In the genomic region with DNA sequence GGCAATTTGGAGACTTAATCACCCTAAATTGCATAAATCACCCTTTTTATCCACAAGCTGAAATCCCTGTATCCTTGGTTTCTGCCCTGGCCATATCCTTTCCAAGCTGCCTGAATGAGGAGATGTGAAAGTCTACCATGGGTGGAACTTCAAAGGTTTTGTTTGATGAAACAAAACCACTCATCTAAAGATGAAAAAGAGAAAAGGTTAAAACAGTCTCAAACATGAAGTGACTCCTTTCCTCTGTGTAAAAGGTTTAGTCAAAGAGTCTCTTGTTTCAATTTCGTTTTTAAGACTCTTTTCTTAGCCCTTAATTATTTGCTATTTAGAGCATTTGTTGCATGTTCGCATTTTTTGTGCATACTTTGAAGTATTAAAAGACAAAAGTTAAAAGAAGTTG, we compare ENCODE assay signal across 1 cellular context.
TF ChIP-seq lines count a peak whose summit lies in the region.

No MANE protein-coding gene starts in this region.

TF ChIP-seq in HepG2, 621 proteins besides CTCF, POLR2A, EP300 and RAD21:
- TF ChIP-seq, protein P1, sequence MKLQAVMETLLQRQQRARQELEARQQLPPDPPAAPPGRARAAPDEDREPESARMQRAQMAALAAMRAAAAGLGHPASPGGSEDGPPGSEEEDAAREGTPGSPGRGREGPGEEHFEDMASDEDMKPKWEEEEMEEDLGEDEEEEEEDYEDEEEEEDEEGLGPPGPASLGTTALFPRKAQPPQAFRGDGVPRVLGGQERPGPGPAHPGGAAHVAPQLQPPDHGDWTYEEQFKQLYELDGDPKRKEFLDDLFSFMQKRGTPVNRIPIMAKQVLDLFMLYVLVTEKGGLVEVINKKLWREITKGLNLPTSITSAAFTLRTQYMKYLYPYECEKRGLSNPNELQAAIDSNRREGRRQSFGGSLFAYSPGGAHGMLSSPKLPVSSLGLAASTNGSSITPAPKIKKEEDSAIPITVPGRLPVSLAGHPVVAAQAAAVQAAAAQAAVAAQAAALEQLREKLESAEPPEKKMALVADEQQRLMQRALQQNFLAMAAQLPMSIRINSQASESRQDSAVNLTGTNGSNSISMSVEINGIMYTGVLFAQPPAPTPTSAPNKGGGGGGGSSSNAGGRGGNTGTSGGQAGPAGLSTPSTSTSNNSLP (IDR thresholded peaks at IDR 0.05; ENCODE audit: low read depth, low read length), result no peak
- TF ChIP-seq ZNF709 (CRISPR knock-in tag; IDR thresholded peaks at IDR 0.05) (no peak), GZF1 (CRISPR knock-in tag; IDR thresholded peaks at IDR 0.05) (no peak), IRX3 (CRISPR knock-in tag; IDR thresholded peaks at IDR 0.05; ENCODE audit: borderline replicate concordance, low read depth) (no peak), RXRB (CRISPR knock-in tag; IDR thresholded peaks at IDR 0.05; ENCODE audit: borderline replicate concordance) (no peak), KLF12 (CRISPR knock-in tag; IDR thresholded peaks at IDR 0.05; ENCODE audit: borderline replicate concordance) (no peak), ZNF430 (CRISPR knock-in tag; IDR thresholded peaks at IDR 0.05) (no peak), GATAD1 (CRISPR knock-in tag; IDR thresholded peaks at IDR 0.05) (no peak), ZNF510 (CRISPR knock-in tag; IDR thresholded peaks at IDR 0.05; ENCODE audit: low read depth) (no peak)
- TF ChIP-seq, protein P2, sequence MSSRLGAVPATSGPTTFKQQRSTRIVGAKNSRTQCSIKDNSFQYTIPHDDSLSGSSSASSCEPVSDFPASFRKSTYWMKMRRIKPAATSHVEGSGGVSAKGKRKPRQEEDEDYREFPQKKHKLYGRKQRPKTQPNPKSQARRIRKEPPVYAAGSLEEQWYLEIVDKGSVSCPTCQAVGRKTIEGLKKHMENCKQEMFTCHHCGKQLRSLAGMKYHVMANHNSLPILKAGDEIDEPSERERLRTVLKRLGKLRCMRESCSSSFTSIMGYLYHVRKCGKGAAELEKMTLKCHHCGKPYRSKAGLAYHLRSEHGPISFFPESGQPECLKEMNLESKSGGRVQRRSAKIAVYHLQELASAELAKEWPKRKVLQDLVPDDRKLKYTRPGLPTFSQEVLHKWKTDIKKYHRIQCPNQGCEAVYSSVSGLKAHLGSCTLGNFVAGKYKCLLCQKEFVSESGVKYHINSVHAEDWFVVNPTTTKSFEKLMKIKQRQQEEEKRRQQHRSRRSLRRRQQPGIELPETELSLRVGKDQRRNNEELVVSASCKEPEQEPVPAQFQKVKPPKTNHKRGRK (CRISPR knock-in tag; IDR thresholded peaks at IDR 0.05), result no peak
- TF ChIP-seq, protein P3, sequence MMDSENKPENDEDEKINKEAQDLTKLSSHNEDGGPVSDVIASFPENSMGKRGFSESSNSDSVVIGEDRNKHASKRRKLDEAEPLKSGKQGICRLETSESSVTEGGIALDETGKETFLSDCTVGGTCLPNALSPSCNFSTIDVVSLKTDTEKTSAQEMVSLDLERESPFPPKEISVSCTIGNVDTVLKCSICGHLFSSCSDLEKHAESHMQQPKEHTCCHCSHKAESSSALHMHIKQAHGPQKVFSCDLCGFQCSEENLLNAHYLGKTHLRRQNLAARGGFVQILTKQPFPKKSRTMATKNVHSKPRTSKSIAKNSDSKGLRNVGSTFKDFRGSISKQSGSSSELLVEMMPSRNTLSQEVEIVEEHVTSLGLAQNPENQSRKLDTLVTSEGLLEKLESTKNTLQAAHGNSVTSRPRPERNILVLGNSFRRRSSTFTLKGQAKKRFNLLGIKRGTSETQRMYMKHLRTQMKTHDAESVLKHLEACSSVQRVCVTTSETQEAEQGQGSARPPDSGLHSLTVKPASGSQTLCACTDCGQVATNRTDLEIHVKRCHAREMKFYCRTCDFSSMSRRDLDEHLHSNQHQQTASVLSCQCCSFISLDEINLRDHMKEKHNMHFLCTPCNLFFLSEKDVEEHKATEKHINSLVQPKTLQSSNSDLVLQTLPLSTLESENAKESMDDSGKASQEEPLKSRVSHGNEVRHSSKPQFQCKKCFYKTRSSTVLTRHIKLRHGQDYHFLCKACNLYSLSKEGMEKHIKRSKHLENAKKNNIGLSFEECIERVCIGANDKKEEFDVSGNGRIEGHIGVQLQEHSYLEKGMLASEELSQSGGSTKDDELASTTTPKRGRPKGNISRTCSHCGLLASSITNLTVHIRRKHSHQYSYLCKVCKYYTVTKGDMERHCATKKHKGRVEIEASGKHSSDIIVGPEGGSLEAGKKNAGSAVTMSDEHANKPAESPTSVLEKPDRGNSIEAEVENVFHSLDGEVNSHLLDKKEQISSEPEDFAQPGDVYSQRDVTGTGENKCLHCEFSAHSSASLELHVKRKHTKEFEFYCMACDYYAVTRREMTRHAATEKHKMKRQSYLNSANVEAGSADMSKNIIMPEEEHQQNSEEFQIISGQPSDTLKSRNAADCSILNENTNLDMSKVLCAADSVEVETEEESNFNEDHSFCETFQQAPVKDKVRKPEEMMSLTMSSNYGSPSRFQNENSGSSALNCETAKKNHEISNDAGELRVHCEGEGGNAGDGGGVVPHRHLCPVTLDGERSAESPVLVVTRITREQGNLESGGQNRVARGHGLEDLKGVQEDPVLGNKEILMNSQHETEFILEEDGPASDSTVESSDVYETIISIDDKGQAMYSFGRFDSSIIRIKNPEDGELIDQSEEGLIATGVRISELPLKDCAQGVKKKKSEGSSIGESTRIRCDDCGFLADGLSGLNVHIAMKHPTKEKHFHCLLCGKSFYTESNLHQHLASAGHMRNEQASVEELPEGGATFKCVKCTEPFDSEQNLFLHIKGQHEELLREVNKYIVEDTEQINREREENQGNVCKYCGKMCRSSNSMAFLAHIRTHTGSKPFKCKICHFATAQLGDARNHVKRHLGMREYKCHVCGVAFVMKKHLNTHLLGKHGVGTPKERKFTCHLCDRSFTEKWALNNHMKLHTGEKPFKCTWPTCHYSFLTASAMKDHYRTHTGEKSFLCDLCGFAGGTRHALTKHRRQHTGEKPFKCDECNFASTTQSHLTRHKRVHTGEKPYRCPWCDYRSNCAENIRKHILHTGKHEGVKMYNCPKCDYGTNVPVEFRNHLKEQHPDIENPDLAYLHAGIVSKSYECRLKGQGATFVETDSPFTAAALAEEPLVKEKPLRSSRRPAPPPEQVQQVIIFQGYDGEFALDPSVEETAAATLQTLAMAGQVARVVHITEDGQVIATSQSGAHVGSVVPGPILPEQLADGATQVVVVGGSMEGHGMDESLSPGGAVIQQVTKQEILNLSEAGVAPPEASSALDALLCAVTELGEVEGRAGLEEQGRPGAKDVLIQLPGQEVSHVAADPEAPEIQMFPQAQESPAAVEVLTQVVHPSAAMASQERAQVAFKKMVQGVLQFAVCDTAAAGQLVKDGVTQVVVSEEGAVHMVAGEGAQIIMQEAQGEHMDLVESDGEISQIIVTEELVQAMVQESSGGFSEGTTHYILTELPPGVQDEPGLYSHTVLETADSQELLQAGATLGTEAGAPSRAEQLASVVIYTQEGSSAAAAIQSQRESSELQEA (CRISPR knock-in tag; IDR thresholded peaks at IDR 0.05; ENCODE audit: not compliant biosample characterization), result no peak
